11 cellular contexts compared by ENCODE assay signal in the genomic region with DNA sequence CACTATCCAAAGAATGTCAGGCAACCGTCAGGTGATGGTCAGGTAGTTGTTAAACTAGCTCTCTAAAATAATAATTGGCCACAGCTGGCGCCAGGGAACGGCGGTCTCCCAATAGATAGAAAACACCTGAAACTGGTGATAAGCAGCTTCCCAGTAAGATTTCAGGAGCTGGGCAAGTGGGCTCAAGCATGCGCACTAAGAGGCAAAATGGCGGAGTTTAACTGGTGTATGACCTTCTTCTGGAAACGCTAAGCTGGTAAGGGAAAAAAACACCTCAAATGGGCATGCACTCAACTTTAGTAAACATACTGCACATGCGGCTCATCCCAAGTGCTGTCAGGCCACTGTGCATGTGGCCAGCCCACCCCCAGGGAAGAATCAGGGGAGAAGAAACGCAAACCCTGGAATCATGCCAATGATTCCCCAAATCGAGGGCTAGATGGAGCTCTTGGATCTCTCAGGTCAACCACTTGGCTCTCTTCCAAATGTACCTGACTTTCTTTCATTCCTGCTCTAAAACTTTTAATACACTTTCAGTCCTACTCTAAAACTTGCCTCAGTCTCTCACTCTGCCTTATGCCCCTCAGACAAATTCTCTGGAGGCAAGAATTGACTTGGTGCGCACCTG.
DNase-seq lines count a peak whose midpoint lies in the region; ATAC-seq, FAIRE-seq and TF ChIP-seq lines count a peak whose summit lies in the region.
"Had no signal": no experiment of that assay in that cellular context is flagged by ENCODE, and none has a peak within 500 bp of the region (broad histone marks: within the 10 kb centered on the region; RNA-seq: fewer than 3 reads in every experiment).

No MANE protein-coding gene starts in this region.

- FAIRE-seq in A549 (lab: Jason Lieb, UNC) (no peak), kidney (lab: Jason Lieb, UNC) (no peak)

- peak; percentile 47 to 49; a peak in 4 of 5 replicates for TF ChIP-seq RAD21 in A549 (conservative IDR thresholded peaks at IDR 0.05 in 1 of 2, IDR thresholded peaks at IDR 0.05 in 1 of 2)

- peaks cover 3% of the 10 kb centered on the region; the same call in 1 of the 2 replicates for H3K27me3 Mint-ChIP-seq in WTC11 (ENCODE audit: low read depth)

- H3K9me3 ChIP-seq in A549 (no peaks in the 10 kb centered on the region), kidney (ENCODE audit: control insufficient read depth in 1 of 2, low read length in 2 of 2) (no peaks in the 10 kb centered on the region)

- H3K4me3 Mint-ChIP-seq in WTC11, result no peak overlapping the region

- DNase-seq in A549 (ENCODE audit: low read depth in 1 of 2, low spot score in 1 of 2) (peak in 1 of 2 experiments; percentile 37), WTC11 (ENCODE audit: low spot score) (peak; percentile 25), kidney (no peak), EL (no peak)
- DNase-seq in activated effector memory CD4-positive, alpha-beta T cell treated with Interleukin-2 at 50 U/mL for 16 hours, result no peak
- DNase-seq: activated CD8-positive, alpha-beta memory T cell treated with anti-CD3 and anti-CD28 coated beads, Interleukin-2, amount 50 U/mL, for 48 hours; H7; NCI-H1694 treated with DMSO at 0.1 percent for 48 hours had no signal

- TF ChIP-seq EP300 in A549 (IDR thresholded peaks at IDR 0.05), result no peak

- H3K27ac ChIP-seq in A549, result no peak overlapping the region
- H3K27ac ChIP-seq in kidney (ENCODE audit: low read depth in 2 of 2, low read length in 2 of 2), result no peak overlapping the region

- no peak overlapping the region for H3K9ac ChIP-seq in kidney (ENCODE audit: low read length in 2 of 2)

- intact Hi-C loops in kidney (cut with DNase I), result no loop called here

- no peaks in the 10 kb centered on the region for H3K36me3 Mint-ChIP-seq in WTC11

- CTCF ChIA-PET in A549 (lab: Yijun Ruan, JAX) (interaction anchor here (0.6 to 0.7 kb wide), 2 partner anchors 496 to 1510 kb away, joined by 3 read pairs; no protein-coding TSS in a partner anchor), WTC11 (lab: Charles Lee) (interaction anchor here (0.7 to 1.3 kb wide), 4 partner anchors 25 to 517 kb away, joined by 3 to 6 read pairs (median 4); no protein-coding TSS in a partner anchor)

- H3K4me1 Mint-ChIP-seq in WTC11, result peaks cover 6% of the 10 kb centered on the region

- H3K4me3 ChIP-seq in A549, result no peak overlapping the region
- H3K4me3 ChIP-seq in kidney (ENCODE audit: low read length in 2 of 2), result no peak overlapping the region

- ATAC-seq in A549, result no peak
- ATAC-seq in WTC11, result peak; percentile 63; the same call in 1 of the 2 replicates
- no peak for ATAC-seq in GM21529 (IDR thresholded peaks at IDR 0.05; ENCODE audit: unreplicated experiment)
- ATAC-seq in GM18870 (IDR thresholded peaks at IDR 0.05; ENCODE audit: unreplicated experiment), result no peak

- H3K9me3 Mint-ChIP-seq in WTC11, result no peaks in the 10 kb centered on the region

- POLR2A ChIA-PET in A549 (lab: Yijun Ruan, JAX), result interaction anchor here (1.9 kb wide), 1 partner anchor 480 kb away, joined by 8 read pairs; a partner anchor contains a TSS
- POLR2A ChIA-PET in WTC11 (lab: Charles Lee), result no interaction called here

- TF ChIP-seq CTCF in A549 (IDR thresholded peaks at IDR 0.05), result peak; percentile 16; the same call in 1 of the 3 replicates
- peak; percentile 65 for TF ChIP-seq CTCF in LNCAP (IDR thresholded peaks at IDR 0.05)
- TF ChIP-seq CTCF in WTC11 (IDR thresholded peaks at IDR 0.05), result no peak
- peak; percentile 43 for TF ChIP-seq CTCF in kidney (IDR thresholded peaks at IDR 0.05; ENCODE audit: borderline replicate concordance, extremely low read depth, insufficient read depth)

- no peak overlapping the region for H3K4me2 ChIP-seq in A549

- no peak for TF ChIP-seq POLR2A in A549 (IDR thresholded peaks at IDR 0.05; ENCODE audit: low read length)

- no peaks in the 10 kb centered on the region for H3K4me1 ChIP-seq in A549
- peaks cover 0 to 3% of the 10 kb centered on the region in 2 donors for H3K4me1 ChIP-seq in kidney (ENCODE audit: control insufficient read depth in 1 of 2, insufficient read depth in 1 of 2, low read depth in 1 of 2, low read length in 2 of 2)

- no peaks in the 10 kb centered on the region for H3K36me3 ChIP-seq in kidney (ENCODE audit: control insufficient read depth in 1 of 2, insufficient read depth in 2 of 2, low read length in 2 of 2)

- WGBS in A549 (ENCODE audit: missing lambda C conversion rate), result 71% methylated on average over 11 of the region's 11 CpGs

- H3K27ac Mint-ChIP-seq in WTC11, result no peak overlapping the region

TF ChIP-seq in A549, 52 proteins besides CTCF, POLR2A, EP300 and RAD21:
- TF ChIP-seq POLR2AphosphoS2 (conservative IDR thresholded peaks at IDR 0.05; ENCODE audit: low read length), result no peak
- 0 out of 3 replicates have a peak, but pooled peaks have one; percentile 25 for TF ChIP-seq SMC3 (IDR thresholded peaks at IDR 0.05)

TF ChIP-seq in WTC11, 78 proteins besides CTCF, POLR2A, EP300 and RAD21 (continues in another document):
- no peak for TF ChIP-seq NFYB (CRISPR knock-in tag; conservative IDR thresholded peaks at IDR 0.05; ENCODE audit: low read depth)
- no peak for TF ChIP-seq NR3C1 (CRISPR knock-in tag; conservative IDR thresholded peaks at IDR 0.05; ENCODE audit: low read depth)
- TF ChIP-seq RORB (CRISPR knock-in tag; IDR thresholded peaks at IDR 0.05), result no peak
- TF ChIP-seq NFE2L1 (CRISPR knock-in tag; IDR thresholded peaks at IDR 0.05), result no peak
- TF ChIP-seq RELA (CRISPR knock-in tag; IDR thresholded peaks at IDR 0.05; ENCODE audit: borderline replicate concordance), result no peak
- TF ChIP-seq IRF2 (CRISPR knock-in tag; IDR thresholded peaks at IDR 0.05; ENCODE audit: borderline replicate concordance, low read depth), result no peak
- TF ChIP-seq, protein P1, sequence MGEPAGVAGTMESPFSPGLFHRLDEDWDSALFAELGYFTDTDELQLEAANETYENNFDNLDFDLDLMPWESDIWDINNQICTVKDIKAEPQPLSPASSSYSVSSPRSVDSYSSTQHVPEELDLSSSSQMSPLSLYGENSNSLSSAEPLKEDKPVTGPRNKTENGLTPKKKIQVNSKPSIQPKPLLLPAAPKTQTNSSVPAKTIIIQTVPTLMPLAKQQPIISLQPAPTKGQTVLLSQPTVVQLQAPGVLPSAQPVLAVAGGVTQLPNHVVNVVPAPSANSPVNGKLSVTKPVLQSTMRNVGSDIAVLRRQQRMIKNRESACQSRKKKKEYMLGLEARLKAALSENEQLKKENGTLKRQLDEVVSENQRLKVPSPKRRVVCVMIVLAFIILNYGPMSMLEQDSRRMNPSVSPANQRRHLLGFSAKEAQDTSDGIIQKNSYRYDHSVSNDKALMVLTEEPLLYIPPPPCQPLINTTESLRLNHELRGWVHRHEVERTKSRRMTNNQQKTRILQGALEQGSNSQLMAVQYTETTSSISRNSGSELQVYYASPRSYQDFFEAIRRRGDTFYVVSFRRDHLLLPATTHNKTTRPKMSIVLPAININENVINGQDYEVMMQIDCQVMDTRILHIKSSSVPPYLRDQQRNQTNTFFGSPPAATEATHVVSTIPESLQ (CRISPR knock-in tag; IDR thresholded peaks at IDR 0.05), result no peak
- TF ChIP-seq CBFB (CRISPR knock-in tag; IDR thresholded peaks at IDR 0.05; ENCODE audit: low read depth), result no peak
- no peak for TF ChIP-seq SOX15 (CRISPR knock-in tag; IDR thresholded peaks at IDR 0.05)
- TF ChIP-seq, protein P2, sequence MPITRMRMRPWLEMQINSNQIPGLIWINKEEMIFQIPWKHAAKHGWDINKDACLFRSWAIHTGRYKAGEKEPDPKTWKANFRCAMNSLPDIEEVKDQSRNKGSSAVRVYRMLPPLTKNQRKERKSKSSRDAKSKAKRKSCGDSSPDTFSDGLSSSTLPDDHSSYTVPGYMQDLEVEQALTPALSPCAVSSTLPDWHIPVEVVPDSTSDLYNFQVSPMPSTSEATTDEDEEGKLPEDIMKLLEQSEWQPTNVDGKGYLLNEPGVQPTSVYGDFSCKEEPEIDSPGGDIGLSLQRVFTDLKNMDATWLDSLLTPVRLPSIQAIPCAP (CRISPR knock-in tag; IDR thresholded peaks at IDR 0.05), result no peak
- TF ChIP-seq, protein P3, sequence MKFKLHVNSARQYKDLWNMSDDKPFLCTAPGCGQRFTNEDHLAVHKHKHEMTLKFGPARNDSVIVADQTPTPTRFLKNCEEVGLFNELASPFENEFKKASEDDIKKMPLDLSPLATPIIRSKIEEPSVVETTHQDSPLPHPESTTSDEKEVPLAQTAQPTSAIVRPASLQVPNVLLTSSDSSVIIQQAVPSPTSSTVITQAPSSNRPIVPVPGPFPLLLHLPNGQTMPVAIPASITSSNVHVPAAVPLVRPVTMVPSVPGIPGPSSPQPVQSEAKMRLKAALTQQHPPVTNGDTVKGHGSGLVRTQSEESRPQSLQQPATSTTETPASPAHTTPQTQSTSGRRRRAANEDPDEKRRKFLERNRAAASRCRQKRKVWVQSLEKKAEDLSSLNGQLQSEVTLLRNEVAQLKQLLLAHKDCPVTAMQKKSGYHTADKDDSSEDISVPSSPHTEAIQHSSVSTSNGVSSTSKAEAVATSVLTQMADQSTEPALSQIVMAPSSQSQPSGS (CRISPR knock-in tag; IDR thresholded peaks at IDR 0.05; ENCODE audit: borderline replicate concordance, low read depth), result no peak
- no peak for TF ChIP-seq ESRRA (CRISPR knock-in tag; IDR thresholded peaks at IDR 0.05; ENCODE audit: borderline replicate concordance)
- TF ChIP-seq, protein P4, sequence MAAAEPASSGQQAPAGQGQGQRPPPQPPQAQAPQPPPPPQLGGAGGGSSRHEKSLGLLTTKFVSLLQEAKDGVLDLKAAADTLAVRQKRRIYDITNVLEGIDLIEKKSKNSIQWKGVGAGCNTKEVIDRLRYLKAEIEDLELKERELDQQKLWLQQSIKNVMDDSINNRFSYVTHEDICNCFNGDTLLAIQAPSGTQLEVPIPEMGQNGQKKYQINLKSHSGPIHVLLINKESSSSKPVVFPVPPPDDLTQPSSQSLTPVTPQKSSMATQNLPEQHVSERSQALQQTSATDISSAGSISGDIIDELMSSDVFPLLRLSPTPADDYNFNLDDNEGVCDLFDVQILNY (CRISPR knock-in tag; IDR thresholded peaks at IDR 0.05), result no peak
- TF ChIP-seq, protein P5, sequence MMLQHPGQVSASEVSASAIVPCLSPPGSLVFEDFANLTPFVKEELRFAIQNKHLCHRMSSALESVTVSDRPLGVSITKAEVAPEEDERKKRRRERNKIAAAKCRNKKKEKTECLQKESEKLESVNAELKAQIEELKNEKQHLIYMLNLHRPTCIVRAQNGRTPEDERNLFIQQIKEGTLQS (CRISPR knock-in tag; conservative IDR thresholded peaks at IDR 0.05), result no peak
- TF ChIP-seq, protein P6, sequence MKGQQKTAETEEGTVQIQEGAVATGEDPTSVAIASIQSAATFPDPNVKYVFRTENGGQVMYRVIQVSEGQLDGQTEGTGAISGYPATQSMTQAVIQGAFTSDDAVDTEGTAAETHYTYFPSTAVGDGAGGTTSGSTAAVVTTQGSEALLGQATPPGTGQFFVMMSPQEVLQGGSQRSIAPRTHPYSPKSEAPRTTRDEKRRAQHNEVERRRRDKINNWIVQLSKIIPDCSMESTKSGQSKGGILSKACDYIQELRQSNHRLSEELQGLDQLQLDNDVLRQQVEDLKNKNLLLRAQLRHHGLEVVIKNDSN (CRISPR knock-in tag; IDR thresholded peaks at IDR 0.05), result no peak
- no peak for TF ChIP-seq EMX1 (CRISPR knock-in tag; IDR thresholded peaks at IDR 0.05)
- TF ChIP-seq TEAD4 (CRISPR knock-in tag; IDR thresholded peaks at IDR 0.05), result no peak
